ENCODE assay signal across 8 cellular contexts in genomic region chr14:61461808-61462275, GRCh38.
DNase-seq lines count a peak whose midpoint lies in the region; ATAC-seq, FAIRE-seq and TF ChIP-seq lines count a peak whose summit lies in the region.

No MANE protein-coding gene starts in this region.

- TF ChIP-seq CTCF in GM13976 (IDR thresholded peaks at IDR 0.05; ENCODE audit: borderline replicate concordance, control extremely low read depth, extremely low read depth, insufficient read depth, missing control alignments) (peak; percentile 37), H1 (IDR thresholded peaks at IDR 0.05; ENCODE audit: control extremely low read depth in 1 of 3, insufficient read depth in 1 of 3, low read depth in 1 of 3, low read length in 3 of 3) (peak in 2 of 3 experiments; percentile 64 to 69; a peak in 3 of 4 replicates)

- 0 out of 2 replicates have a peak, but pooled peaks cover 2% of the 10 kb centered on the region for H3K79me1 ChIP-seq in H1 (ENCODE audit: low read depth, low read length)

- peaks cover 0 to 8% (median 2%) of the 10 kb centered on the region in 7 donors for H3K9me3 Mint-ChIP-seq in CD4-positive, CD25-positive, alpha-beta regulatory T cell

- H2BK5ac ChIP-seq in H1 (ENCODE audit: low read depth, low read length), result no peak overlapping the region; the same call in 1 of the 2 replicates

- H2BK120ac ChIP-seq in H1 (replicated peaks; ENCODE audit: low read depth, low read length), result no peak overlapping the region

- CTCF ChIA-PET in H1 (lab: Charles Lee; ENCODE audit: partially characterized antibody), result interaction anchor here (0.8 to 3.5 kb wide), 17 partner anchors 9 to 452 kb away, joined by 3 to 40 read pairs (median 4); partner anchors contain the start of gene HIF1A

- WGBS in H1 (ENCODE audit: extremely low coverage in 1 of 2, insufficient coverage in 1 of 2, insufficient read length in 1 of 2, insufficient replicate concordance in 2 of 2, low coverage in 1 of 2, low lambda C conversion rate in 2 of 2, missing lambda C conversion rate in 1 of 2), 2 experiments, result 59% methylated on average over 7 of the region's 7 CpGs; no CpG with 5 or more reads in 1 of the 2 experiments

- H3K18ac ChIP-seq in H1 (ENCODE audit: extremely low read depth, low read length), result no peak overlapping the region

- H2AFZ ChIP-seq in H1 (ENCODE audit: low read length), result no peak overlapping the region

- peaks cover 15% of the 10 kb centered on the region for H3K4me1 ChIP-seq in CD4-positive, CD25-positive, alpha-beta regulatory T cell (ENCODE audit: control insufficient read depth, insufficient read depth, low read length, poor library complexity, severe bottlenecking)
- peaks cover under 1 to 13% (median 8%) of the 10 kb centered on the region in 4 experiments for H3K4me1 ChIP-seq in H1 (replicated peaks in 1 of 4; ENCODE audit: control insufficient read depth in 3 of 4, insufficient read depth in 4 of 4, low read length in 3 of 4)

- FAIRE-seq in H1 (lab: Jason Lieb, UNC), result peak; percentile 75

- no peak overlapping the region for H4K8ac ChIP-seq in H1 (ENCODE audit: extremely low read depth, insufficient read depth, low read length)

- no peak overlapping the region for H2BK20ac ChIP-seq in H1 (ENCODE audit: low read length)

- peak overlapping the region; percentile 91 to 98 (median 93) for H3K27ac Mint-ChIP-seq in CD4-positive, CD25-positive, alpha-beta regulatory T cell

- peaks cover 72% of the 10 kb centered on the region for H3K36me3 Mint-ChIP-seq in CD4-positive, CD25-positive, alpha-beta regulatory T cell

- H3K4me2 ChIP-seq in H1 (ENCODE audit: insufficient read depth in 1 of 2, low read depth in 2 of 2, low read length in 2 of 2), result no peak overlapping the region

- in situ Hi-C loops in GM13976 (cut with MboI; ENCODE audit: low sequenced_read_pairs, unreplicated experiment), result loop anchor here (25.0 kb wide), 1 partner anchor 675 kb away; no protein-coding TSS in a partner anchor

- no peaks in the 10 kb centered on the region for H3K9me3 ChIP-seq in CD4-positive, CD25-positive, alpha-beta regulatory T cell (ENCODE audit: control insufficient read depth in 2 of 2, low read length in 2 of 2)
- no peaks in the 10 kb centered on the region for H3K9me3 ChIP-seq in H1 (ENCODE audit: insufficient read depth in 2 of 2, low read depth in 1 of 2, low read length in 1 of 2)

- H3K4ac ChIP-seq in H1 (replicated peaks; ENCODE audit: insufficient read length, low read depth, low read length), result no peak overlapping the region

- peak overlapping the region; percentile 69 for H3K27ac ChIP-seq in CD4-positive, CD25-positive, alpha-beta regulatory T cell (ENCODE audit: insufficient read depth, low read length, poor library complexity, severe bottlenecking)
- H3K27ac ChIP-seq in H1 (ENCODE audit: low read depth, low read length), result no peak overlapping the region

- H2BK15ac ChIP-seq in H1 (ENCODE audit: low read length), result no peak overlapping the region

- no peak overlapping the region for H2BK12ac ChIP-seq in H1 (ENCODE audit: low read depth, low read length)

- no peaks in the 10 kb centered on the region for H3K27me3 ChIP-seq in CD4-positive, CD25-positive, alpha-beta regulatory T cell (ENCODE audit: control insufficient read depth, insufficient read depth, low read length)
- H3K27me3 ChIP-seq in H1 (replicated peaks in 1 of 4; ENCODE audit: control insufficient read depth in 3 of 4, extremely low read depth in 1 of 4, insufficient read depth in 3 of 4, low read length in 3 of 4), result no peaks in the 10 kb centered on the region

- peaks cover 91% of the 10 kb centered on the region for H3K36me3 ChIP-seq in CD4-positive, CD25-positive, alpha-beta regulatory T cell (ENCODE audit: control insufficient read depth, insufficient read depth, low read length)
- no peaks in the 10 kb centered on the region for H3K36me3 ChIP-seq in H1 (ENCODE audit: control insufficient read depth in 2 of 4, insufficient read depth in 4 of 4, low read length in 3 of 4)

- no peak overlapping the region for H4K5ac ChIP-seq in H1 (ENCODE audit: insufficient read length, low read depth, low read length)

- peak; percentile 36 to 47 for ATAC-seq in CD4-positive, CD25-positive, alpha-beta regulatory T cell (ENCODE audit: low read depth in 2 of 2)
- no peak for ATAC-seq in HG03039 (IDR thresholded peaks at IDR 0.05; ENCODE audit: unreplicated experiment)
- ATAC-seq in HG02981 (IDR thresholded peaks at IDR 0.05; ENCODE audit: unreplicated experiment), result no peak

- no peaks in the 10 kb centered on the region for H3K23me2 ChIP-seq in H1 (ENCODE audit: low read depth, low read length)

- peak; percentile 40 to 68 (median 66) for DNase-seq in CD4-positive, CD25-positive, alpha-beta regulatory T cell
- peak; percentile 60 for DNase-seq in GM13976 (ENCODE audit: low spot score)
- peak; percentile 56 to 85 (median 82) for DNase-seq in NCI-H1417 (lab: John Stamatoyannopoulos, UW)
- peak; percentile 59 for DNase-seq in SW480 (ENCODE audit: low spot score)
- peak in 1 of 2 experiments; percentile 43 for DNase-seq in H1 (ENCODE audit: low read depth in 1 of 2, low spot score in 2 of 2)
- peak; percentile 79 for DNase-seq in middle frontal gyrus (ENCODE audit: extremely low spot score, low spot score)

- peaks cover 26 to 81% (median 49%) of the 10 kb centered on the region in 4 donors for H3K4me1 Mint-ChIP-seq in CD4-positive, CD25-positive, alpha-beta regulatory T cell

- no peaks in the 10 kb centered on the region for H3K27me3 Mint-ChIP-seq in CD4-positive, CD25-positive, alpha-beta regulatory T cell

- H2AK5ac ChIP-seq in H1 (ENCODE audit: low read depth, low read length), result no peak overlapping the region

- H4K20me1 ChIP-seq in H1 (replicated peaks in 1 of 2; ENCODE audit: control insufficient read depth in 1 of 2, insufficient read depth in 2 of 2, low read length in 2 of 2), result no peaks in the 10 kb centered on the region

- H3K9ac ChIP-seq in H1 (replicated peaks in 1 of 4; ENCODE audit: extremely low read depth in 1 of 4, low read depth in 3 of 4, low read length in 3 of 4), result no peak overlapping the region

- no peak for TF ChIP-seq EP300 in H1 (IDR thresholded peaks at IDR 0.05; ENCODE audit: borderline replicate concordance in 1 of 2, low read depth in 2 of 2, low read length in 2 of 2)

- H3K79me2 ChIP-seq in H1 (ENCODE audit: control insufficient read depth in 1 of 2, insufficient read depth in 2 of 2, low read length in 2 of 2), result no peaks in the 10 kb centered on the region

- H3K4me3 ChIP-seq in CD4-positive, CD25-positive, alpha-beta regulatory T cell (ENCODE audit: low read depth, low read length), result no peak overlapping the region
- no peak overlapping the region for H3K4me3 ChIP-seq in H1 (ENCODE audit: extremely low read depth in 1 of 4, insufficient read depth in 2 of 4, low read depth in 3 of 4, low read length in 4 of 4)

- H3K56ac ChIP-seq in H1 (replicated peaks; ENCODE audit: insufficient read length, low read depth, low read length), result no peak overlapping the region

- POLR2A ChIA-PET in H1 (lab: Charles Lee; ENCODE audit: partially characterized antibody), result interaction anchor here (0.6 to 1.0 kb wide), 3 partner anchors 11 to 376 kb away, joined by 3 to 4 read pairs (median 3); no protein-coding TSS in a partner anchor

- no peak for TF ChIP-seq POLR2A in H1 (IDR thresholded peaks at IDR 0.05; ENCODE audit: control extremely low read depth in 1 of 2, low read depth in 2 of 2, low read length in 2 of 2)

- peak; percentile 88 to 92 for TF ChIP-seq RAD21 in H1 (IDR thresholded peaks at IDR 0.05 in 1 of 2, conservative IDR thresholded peaks at IDR 0.05 in 1 of 2; ENCODE audit: low read depth in 2 of 2, low read length in 2 of 2)

- H4K91ac ChIP-seq in H1 (replicated peaks; ENCODE audit: insufficient read length, low read length), result peak overlapping the region; percentile 22

- H3K4me3 Mint-ChIP-seq in CD4-positive, CD25-positive, alpha-beta regulatory T cell, result peak overlapping the region in 3 of 4 donors; percentile 8 to 43 (median 28)

- no peak overlapping the region for H3K23ac ChIP-seq in H1 (ENCODE audit: insufficient read length)

- H3K14ac ChIP-seq in H1 (ENCODE audit: insufficient read length), result no peak overlapping the region

TF ChIP-seq in H1, 55 proteins besides CTCF, POLR2A, EP300 and RAD21:
- TF ChIP-seq YY1 (IDR thresholded peaks at IDR 0.05; ENCODE audit: low read depth, low read length), result peak; percentile 18; the same call in 1 of the 2 replicates
- TF ChIP-seq E2F6 (IDR thresholded peaks at IDR 0.05), result no peak
TF ChIP-seq in H1: peak in this region for 1.

Comparison
In these comparisons a context has a peak if more than half of its experiments do, and no peak if none do; other contexts are left out.
1. ATAC-seq: peak in CD4-positive, CD25-positive, alpha-beta regulatory T cell (2 of 2); none in HG03039 (single experiment) and HG02981 (single experiment).